10 cellular contexts compared by ENCODE assay signal in the genomic region with DNA sequence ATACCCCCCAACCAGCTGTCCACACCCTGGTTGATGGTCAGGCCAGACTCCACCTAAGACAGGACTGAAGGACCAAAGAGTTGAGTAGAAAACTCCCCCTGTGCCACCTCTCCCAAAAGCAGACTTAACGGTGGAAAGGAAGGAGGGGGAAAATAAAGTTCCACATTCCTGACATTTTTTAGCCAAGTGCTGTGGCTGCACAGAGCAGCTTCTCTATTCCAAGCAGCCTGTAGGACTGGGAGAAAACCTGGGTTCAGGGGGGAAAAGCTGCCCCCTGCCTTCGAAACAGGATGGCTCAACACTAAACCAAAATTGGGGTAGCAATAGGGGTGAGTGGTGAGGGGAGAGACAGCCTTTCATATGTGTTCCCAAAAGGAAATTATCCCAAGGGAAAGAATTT. TPM values are rescaled to one million over a fixed set of nuclear protein-coding genes. Genes with fewer than 3 reads are reported as not detected.
A peak's percentile ranks its signal among the peaks of the same experiment; 100 is the strongest.
DNase-seq lines count a peak whose midpoint lies in the region; ATAC-seq and TF ChIP-seq lines count a peak whose summit lies in the region.
"Had no signal": no experiment of that assay in that cellular context is flagged by ENCODE, and none has a peak within 500 bp of the region (broad histone marks: within the 10 kb centered on the region; RNA-seq: fewer than 3 reads in every experiment).

No MANE protein-coding gene starts in this region.

- no peak for ATAC-seq in HG02938 (IDR thresholded peaks at IDR 0.05; ENCODE audit: unreplicated experiment)
- ATAC-seq in HG03432 (IDR thresholded peaks at IDR 0.05; ENCODE audit: unreplicated experiment): no peak

- no peak for TF ChIP-seq POLR2A in sigmoid colon (IDR thresholded peaks at IDR 0.05)

- peak overlapping the region; percentile 64 for H3K27ac ChIP-seq in RWPE1
- peak overlapping the region; percentile 94 to 98 (median 97) for H3K27ac ChIP-seq in sigmoid colon

- DNase-seq in EL (peak; percentile 81), RWPE1 (ENCODE audit: low spot score) (no peak), foreskin fibroblast (peak; percentile 27 to 58), sigmoid colon (no peak), GM10248 (ENCODE audit: extremely low spot score) (no peak)
- DNase-seq in stimulated activated CD4-positive, alpha-beta T cell treated with anti-CD3 and anti-CD28 coated beads, Interleukin-1b, Interleukin-23, amount 100 ng/mL, for 48 hours: no peak
- DNase-seq: Kasumi-1, T-helper 1 cell had no signal

- CTCF ChIA-PET in RWPE1 (lab: Yijun Ruan, JAX) (no interaction called here), GM10248 (lab: Yijun Ruan, JAX) (interaction anchor here (1.5 to 1.6 kb wide), 2 partner anchors 23 to 31 kb away, joined by 4 read pairs; no protein-coding TSS in a partner anchor)

- H3K4me3 ChIP-seq in foreskin fibroblast (ENCODE audit: low read depth in 1 of 2, low read length in 2 of 2): peak overlapping the region; percentile 94
- H3K4me3 ChIP-seq in sigmoid colon: peak overlapping the region in 2 of 4 donors; percentile 0 to 6

- no peak for TF ChIP-seq EP300 in sigmoid colon (IDR thresholded peaks at IDR 0.05)

- peaks cover 0 to 87% (median 76%) of the 10 kb centered on the region in 4 donors for H3K4me1 ChIP-seq in sigmoid colon

- intact Hi-C loops in sigmoid colon (cut with DNase I): loop anchor here (1.0 to 10.0 kb wide), 2 partner anchors 156 to 288 kb away; partner anchors contain the start of gene MCM3

- no peaks in the 10 kb centered on the region for H3K27me3 ChIP-seq in sigmoid colon

- no peaks in the 10 kb centered on the region for H3K9me3 ChIP-seq in sigmoid colon

- 66 to 68% methylated on average over 2 of the region's 2 CpGs for WGBS in sigmoid colon, 2 donors

- H3K36me3 ChIP-seq in sigmoid colon: no peaks in the 10 kb centered on the region

- TF ChIP-seq CTCF in RWPE1 (conservative IDR thresholded peaks at IDR 0.05; ENCODE audit: low read depth): no peak
- peak; percentile 29 for TF ChIP-seq CTCF in foreskin fibroblast (IDR thresholded peaks at IDR 0.05; ENCODE audit: low read depth, low read length)
- TF ChIP-seq CTCF in sigmoid colon (IDR thresholded peaks at IDR 0.05): no peak
- no peak for TF ChIP-seq CTCF in GM10248 (IDR thresholded peaks at IDR 0.05; ENCODE audit: control extremely low read depth, extremely low read depth, low read depth, missing control alignments)

- POLR2A ChIA-PET in RWPE1 (lab: Yijun Ruan, JAX; ENCODE audit: low non-redundant PET): interaction anchor here (0.7 kb wide), 1 partner anchor 69 kb away, joined by 3 read pairs; no protein-coding TSS in a partner anchor
- POLR2A ChIA-PET in GM10248 (lab: Yijun Ruan, JAX): no interaction called here

RNA-seq across cellular contexts. Expression of gene TRAM2, which starts 3.6 kb away (rescaled TPM):
- total RNA-seq in sigmoid colon: 10 to 100 TPM in 3 of 4 donors, 1 to 10 TPM in 1; 9.6 to 15.0 (median 12.4) TPM
- polyA plus RNA-seq in sigmoid colon: 10 to 100 TPM in 1 of 3 donors, 1 to 10 TPM in 2; 1.8 to 13.3 (median 3.6) TPM

Comparison
In these comparisons a context has a peak if more than half of its experiments do, and no peak if none do; other contexts are left out.
1. DNase-seq: peak in EL (single experiment) and foreskin fibroblast (2 of 2); none in RWPE1 (single experiment), sigmoid colon (single experiment), GM10248 (single experiment) and stimulated activated CD4-positive, alpha-beta T cell treated with anti-CD3 and anti-CD28 coated beads, Interleukin-1b, Interleukin-23, amount 100 ng/mL, for 48 hours (single experiment).